ENCODE assay signal across 27 cellular contexts in the genomic region with DNA sequence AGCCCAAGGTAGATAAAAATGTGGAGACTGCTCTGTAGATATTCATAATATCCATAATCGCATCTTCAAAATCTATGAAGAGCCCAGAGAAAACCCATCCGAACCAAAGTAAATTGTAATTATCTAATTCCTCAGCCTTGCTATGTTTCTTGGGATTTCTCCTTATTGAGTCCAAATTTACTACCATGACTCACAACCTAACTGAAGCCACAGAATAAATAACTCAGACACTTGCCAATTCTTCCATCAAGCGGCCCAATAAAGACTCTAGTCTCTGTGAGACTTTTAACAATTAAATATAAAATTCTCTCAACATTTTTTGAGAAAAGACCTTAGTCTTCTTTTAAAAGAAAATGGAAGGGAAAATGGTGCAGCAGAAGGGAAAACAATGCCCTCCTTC.
DNase-seq lines count a peak whose midpoint lies in the region; ATAC-seq, FAIRE-seq and TF ChIP-seq lines count a peak whose summit lies in the region.
"Had no signal": no experiment of that assay in that cellular context is flagged by ENCODE, and none has a peak within 500 bp of the region (broad histone marks: within the 10 kb centered on the region; RNA-seq: fewer than 3 reads in every experiment).

No MANE protein-coding gene starts in this region.

- POLR2A ChIA-PET in naive thymus-derived CD4-positive, alpha-beta T cell (lab: Charles Lee), result no interaction called here

- peaks cover 0 to 28% (median 15%) of the 10 kb centered on the region in 7 donors for H3K4me1 Mint-ChIP-seq in naive thymus-derived CD4-positive, alpha-beta T cell
- H3K4me1 Mint-ChIP-seq: GM23338 had no signal

- no peaks in the 10 kb centered on the region for H3K9me3 ChIP-seq in left ventricle myocardium inferior (replicated peaks)
- no peaks in the 10 kb centered on the region for H3K9me3 ChIP-seq in right atrium auricular region
- no peaks in the 10 kb centered on the region for H3K9me3 ChIP-seq in vagina
- H3K9me3 ChIP-seq in naive thymus-derived CD4-positive, alpha-beta T cell (ENCODE audit: control insufficient read depth in 2 of 3, low read length in 3 of 3), result no peaks in the 10 kb centered on the region
- H3K9me3 ChIP-seq: BLaER1 treated with 17β-estradiol and CSF1 and Interleukin-3, amounts not matched to agents 10 nM and 100 nM; Caco-2 had no signal

- no peak overlapping the region for H3K27ac Mint-ChIP-seq in naive thymus-derived CD4-positive, alpha-beta T cell
- H3K27ac Mint-ChIP-seq: CD4-positive, alpha-beta memory T cell; GM23338; IgD-negative memory B cell had no signal

- no peaks in the 10 kb centered on the region for H3K36me3 ChIP-seq in left ventricle myocardium inferior
- H3K36me3 ChIP-seq in right atrium auricular region, result no peaks in the 10 kb centered on the region
- H3K36me3 ChIP-seq in vagina, result no peaks in the 10 kb centered on the region
- H3K36me3 ChIP-seq in naive thymus-derived CD4-positive, alpha-beta T cell (ENCODE audit: control insufficient read depth in 2 of 3, insufficient read depth in 3 of 3, low read length in 3 of 3), result no peaks in the 10 kb centered on the region
- H3K36me3 ChIP-seq: BLaER1 treated with 17β-estradiol and CSF1 and Interleukin-3, amounts not matched to agents 10 nM and 100 nM had no signal

- no peaks in the 10 kb centered on the region for H3K36me3 Mint-ChIP-seq in naive thymus-derived CD4-positive, alpha-beta T cell
- H3K36me3 Mint-ChIP-seq: CD4-positive, alpha-beta memory T cell; IgD-negative memory B cell had no signal

- H3K9me3 Mint-ChIP-seq in naive thymus-derived CD4-positive, alpha-beta T cell, result peaks cover 0 to 2% (median 0%) of the 10 kb centered on the region in 11 donors
- H3K9me3 Mint-ChIP-seq: CD4-positive, alpha-beta memory T cell; GM23338; IgD-negative memory B cell had no signal

- H3K4me3 ChIP-seq in left ventricle myocardium inferior (no peak overlapping the region), right atrium auricular region (no peak overlapping the region), vagina (no peak overlapping the region)
- H3K4me3 ChIP-seq in naive thymus-derived CD4-positive, alpha-beta T cell (ENCODE audit: low read length), result no peak overlapping the region
- H3K4me3 ChIP-seq: BLaER1 treated with 17β-estradiol and CSF1 and Interleukin-3, amounts not matched to agents 10 nM and 100 nM; GM23338 had no signal

- no peak for TF ChIP-seq POLR2A in vagina (IDR thresholded peaks at IDR 0.05)

- peak; percentile 77 for FAIRE-seq in RCC 7860 (lab: Jason Lieb, UNC)
- FAIRE-seq: GM12891 had no signal

- CTCF ChIA-PET in naive thymus-derived CD4-positive, alpha-beta T cell (lab: Charles Lee), result no interaction called here

- intact Hi-C loops in left ventricle myocardium inferior (cut with micrococcal nuclease), result no loop called here
- intact Hi-C loops in vagina (cut with DNase I), result no loop called here
- intact Hi-C loops in naive thymus-derived CD4-positive, alpha-beta T cell (cut with micrococcal nuclease), result no loop called here

- peak overlapping the region; percentile 18 for H3K27ac ChIP-seq in left ventricle myocardium inferior (replicated peaks)
- H3K27ac ChIP-seq in right atrium auricular region, result no peak overlapping the region
- H3K27ac ChIP-seq in vagina, result peak overlapping the region; percentile 71
- H3K27ac ChIP-seq in naive thymus-derived CD4-positive, alpha-beta T cell (ENCODE audit: low read depth, low read length), result no peak overlapping the region
- H3K27ac ChIP-seq: BLaER1 treated with 17β-estradiol and CSF1 and Interleukin-3, amounts not matched to agents 10 nM and 100 nM had no signal

- no peak overlapping the region for H3K4me3 Mint-ChIP-seq in naive thymus-derived CD4-positive, alpha-beta T cell
- H3K4me3 Mint-ChIP-seq: GM23338, IgD-negative memory B cell had no signal

- H3K4me1 ChIP-seq in left ventricle myocardium inferior (peaks cover 20% of the 10 kb centered on the region), right atrium auricular region (peaks cover 0 to 6% of the 10 kb centered on the region in 2 donors), vagina (peaks cover 37% of the 10 kb centered on the region)
- peaks cover 0 to 5% of the 10 kb centered on the region in 2 donors for H3K4me1 ChIP-seq in naive thymus-derived CD4-positive, alpha-beta T cell (ENCODE audit: control insufficient read depth in 2 of 2, insufficient read depth in 2 of 2, low read length in 2 of 2)

- no peak for DNase-seq in left ventricle myocardium inferior
- DNase-seq in right atrium auricular region (ENCODE audit: low spot score), result no peak
- DNase-seq in RCC 7860 (ENCODE audit: low spot score), result no peak
- peak; percentile 17 for DNase-seq in myocyte (ENCODE audit: low read depth)
- DNase-seq in vagina (ENCODE audit: extremely low spot score in 2 of 2), result no peak
- DNase-seq in naive thymus-derived CD4-positive, alpha-beta T cell, result no peak
- DNase-seq: 8988T; Caco-2; CD4-positive, alpha-beta memory T cell; DMS 273 treated with DMSO at 0.1 percent for 48 hours; DMS79 treated with DMSO at 0.1 percent for 48 hours; HCEC 1CT; Karpas-422; MM.1S; NCI-H1092 treated with DMSO at 0.1 percent for 48 hours; NCI-H146; NCI-H2029; NCI-H226; NCI-H510A treated with DMSO at 0.1 percent for 48 hours; NCI-H748 treated with DMSO at 0.1 percent for 48 hours had no signal

- peaks cover 0 to 4% (median 0%) of the 10 kb centered on the region in 5 donors for H3K27me3 Mint-ChIP-seq in naive thymus-derived CD4-positive, alpha-beta T cell
- H3K27me3 Mint-ChIP-seq: CD4-positive, alpha-beta memory T cell had no signal

- no peak for TF ChIP-seq CTCF in left ventricle myocardium inferior (IDR thresholded peaks at IDR 0.05; ENCODE audit: borderline replicate concordance)
- no peak for TF ChIP-seq CTCF in right atrium auricular region (IDR thresholded peaks at IDR 0.05)
- no peak for TF ChIP-seq CTCF in vagina (IDR thresholded peaks at IDR 0.05)

- no peak for ATAC-seq in naive thymus-derived CD4-positive, alpha-beta T cell
- ATAC-seq in HG02798 (IDR thresholded peaks at IDR 0.05; ENCODE audit: poor library complexity, unreplicated experiment) (no peak), HG03045 (IDR thresholded peaks at IDR 0.05; ENCODE audit: unreplicated experiment) (no peak)
- ATAC-seq: Panc1 had no signal

- H3K27me3 ChIP-seq in left ventricle myocardium inferior (ENCODE audit: low read depth) (peaks cover 6% of the 10 kb centered on the region), right atrium auricular region (no peaks in the 10 kb centered on the region), vagina (no peaks in the 10 kb centered on the region)
- H3K27me3 ChIP-seq in naive thymus-derived CD4-positive, alpha-beta T cell (ENCODE audit: control insufficient read depth in 2 of 2, insufficient read depth in 2 of 2, low read length in 2 of 2), result no peaks in the 10 kb centered on the region
- H3K27me3 ChIP-seq: BLaER1 treated with 17β-estradiol and CSF1 and Interleukin-3, amounts not matched to agents 10 nM and 100 nM had no signal

Comparison
In these comparisons a context has a peak if more than half of its experiments do, and no peak if none do; other contexts are left out.
1. H3K27ac ChIP-seq: peak in left ventricle myocardium inferior (single experiment) and vagina (single experiment); none in right atrium auricular region (0 of 2) and naive thymus-derived CD4-positive, alpha-beta T cell (single experiment).